12 cellular contexts compared by ENCODE assay signal in the genomic region with DNA sequence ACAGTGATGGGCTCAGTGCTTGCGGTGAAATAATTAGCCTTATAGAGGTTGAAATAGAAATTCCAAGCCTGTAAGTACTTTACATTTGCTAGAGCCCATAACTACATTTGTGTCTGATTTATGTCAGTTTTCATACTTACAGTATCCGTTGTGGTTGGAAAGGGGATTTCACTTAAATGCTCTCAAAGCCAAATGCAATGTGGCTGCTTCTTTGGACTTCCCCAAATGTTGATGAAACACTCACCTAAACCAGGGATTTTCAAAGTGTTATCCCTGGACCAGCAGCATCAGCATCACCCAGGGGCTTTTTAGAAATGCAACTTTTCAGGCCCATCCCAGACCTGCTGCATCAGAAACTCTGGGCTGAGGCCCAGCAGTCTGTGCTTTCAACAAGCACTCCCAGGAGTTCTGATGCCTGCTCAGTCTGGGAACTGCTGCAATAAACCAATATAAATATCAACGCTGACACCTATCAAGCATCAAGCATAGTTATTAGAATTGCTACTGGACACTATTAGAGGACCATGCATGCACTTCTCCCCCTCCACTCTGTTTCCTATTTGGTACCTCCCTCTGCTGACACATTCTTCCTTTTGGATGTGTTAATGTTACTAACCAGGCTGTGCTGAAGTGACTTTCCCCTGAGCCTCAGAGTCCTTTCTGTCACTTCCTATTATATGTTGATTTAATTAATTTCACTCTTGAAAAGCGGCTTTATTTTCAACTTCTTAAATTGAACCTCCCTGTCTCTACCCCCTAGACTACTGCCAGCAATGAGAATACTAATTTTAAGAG.
DNase-seq lines count a peak whose midpoint lies in the region; ATAC-seq and TF ChIP-seq lines count a peak whose summit lies in the region.
"Had no signal": no experiment of that assay in that cellular context is flagged by ENCODE, and none has a peak within 500 bp of the region (broad histone marks: within the 10 kb centered on the region; RNA-seq: fewer than 3 reads in every experiment).

No MANE protein-coding gene starts in this region.

- DNase-seq in GM12865 (ENCODE audit: low read depth) (peak; percentile 30), MV-4-11 (lab: John Stamatoyannopoulos, UW) (peak; percentile 41), SJCRH30 (no peak), inferior parietal cortex (ENCODE audit: extremely low spot score) (no peak)
- DNase-seq in naive thymus-derived CD4-positive, alpha-beta T cell: no peak
- DNase-seq: islet precursor cell, nephron progenitor cell had no signal

- peaks cover 0 to 19% (median 0%) of the 10 kb centered on the region in 5 donors for H3K36me3 Mint-ChIP-seq in naive thymus-derived CD4-positive, alpha-beta T cell

- H3K27ac Mint-ChIP-seq in naive thymus-derived CD4-positive, alpha-beta T cell: no peak overlapping the region
- H3K27ac Mint-ChIP-seq: nephron progenitor cell had no signal

- TF ChIP-seq CTCF in GM12865 (IDR thresholded peaks at IDR 0.05; ENCODE audit: insufficient read depth, low read depth, low read length, missing control alignments): no peak

- H3K4me1 Mint-ChIP-seq in naive thymus-derived CD4-positive, alpha-beta T cell: peaks cover 11 to 49% (median 14%) of the 10 kb centered on the region in 7 donors
- H3K4me1 Mint-ChIP-seq: nephron progenitor cell had no signal

- POLR2A ChIA-PET in naive thymus-derived CD4-positive, alpha-beta T cell (lab: Charles Lee): no interaction called here

- intact Hi-C loops in naive thymus-derived CD4-positive, alpha-beta T cell (cut with micrococcal nuclease): loop anchor here in 1 of 2 donors (1.0 kb wide), 1 partner anchor 25 kb away; no protein-coding TSS in a partner anchor

- CTCF ChIA-PET in naive thymus-derived CD4-positive, alpha-beta T cell (lab: Charles Lee): no interaction called here

- no peak overlapping the region for H3K4me3 ChIP-seq in GM12865 (ENCODE audit: low read depth, low read length)
- H3K4me3 ChIP-seq in naive thymus-derived CD4-positive, alpha-beta T cell (ENCODE audit: low read length): no peak overlapping the region
- no peak overlapping the region for H3K4me3 ChIP-seq in SJCRH30
- H3K4me3 ChIP-seq: HAP-1 had no signal

- no peaks in the 10 kb centered on the region for H3K9me3 ChIP-seq in naive thymus-derived CD4-positive, alpha-beta T cell (ENCODE audit: control insufficient read depth in 2 of 3, low read length in 3 of 3)
- H3K9me3 ChIP-seq in SJCRH30 (replicated peaks): 0 out of 2 replicates have a peak, but pooled peaks cover 2% of the 10 kb centered on the region
- H3K9me3 ChIP-seq: HAP-1 had no signal

- H3K9me3 Mint-ChIP-seq in naive thymus-derived CD4-positive, alpha-beta T cell: peaks cover 0 to 7% (median 0%) of the 10 kb centered on the region in 11 donors
- H3K9me3 Mint-ChIP-seq: central memory CD8-positive, alpha-beta T cell; nephron progenitor cell had no signal

- H3K36me3 ChIP-seq in naive thymus-derived CD4-positive, alpha-beta T cell (ENCODE audit: control insufficient read depth in 2 of 3, insufficient read depth in 3 of 3, low read length in 3 of 3): no peaks in the 10 kb centered on the region
- no peaks in the 10 kb centered on the region for H3K36me3 ChIP-seq in SJCRH30
- H3K36me3 ChIP-seq: HAP-1 had no signal

- ATAC-seq in GM19395 (IDR thresholded peaks at IDR 0.05; ENCODE audit: unreplicated experiment) (peak; percentile 78), HG02852 (IDR thresholded peaks at IDR 0.05; ENCODE audit: unreplicated experiment) (peak; percentile 87), HG03025 (IDR thresholded peaks at IDR 0.05; ENCODE audit: low FRiP score, unreplicated experiment) (no peak)
- ATAC-seq in naive thymus-derived CD4-positive, alpha-beta T cell: no peak

- peaks cover 0 to 3% of the 10 kb centered on the region in 2 donors for H3K27me3 ChIP-seq in naive thymus-derived CD4-positive, alpha-beta T cell (ENCODE audit: control insufficient read depth in 2 of 2, insufficient read depth in 2 of 2, low read length in 2 of 2)
- no peaks in the 10 kb centered on the region for H3K27me3 ChIP-seq in SJCRH30

- H3K27me3 Mint-ChIP-seq in naive thymus-derived CD4-positive, alpha-beta T cell: peaks cover 51 to 72% (median 62%) of the 10 kb centered on the region in 5 donors

- H3K27ac ChIP-seq in naive thymus-derived CD4-positive, alpha-beta T cell (ENCODE audit: low read depth, low read length): no peak overlapping the region
- no peak overlapping the region for H3K27ac ChIP-seq in SJCRH30

- H3K4me1 ChIP-seq in naive thymus-derived CD4-positive, alpha-beta T cell (ENCODE audit: control insufficient read depth in 2 of 2, insufficient read depth in 2 of 2, low read length in 2 of 2): no peaks in the 10 kb centered on the region
- H3K4me1 ChIP-seq in SJCRH30: peaks cover 8% of the 10 kb centered on the region
- H3K4me1 ChIP-seq: HAP-1 had no signal

- H3K4me3 Mint-ChIP-seq in naive thymus-derived CD4-positive, alpha-beta T cell: peak overlapping the region in 1 of 10 donors; percentile 27
- H3K4me3 Mint-ChIP-seq: central memory CD8-positive, alpha-beta T cell; nephron progenitor cell had no signal

Comparison
In these comparisons a context has a peak if more than half of its experiments do, and no peak if none do; other contexts are left out.
1. DNase-seq: peak in GM12865 (single experiment) and MV-4-11 (single experiment); none in naive thymus-derived CD4-positive, alpha-beta T cell (0 of 9), SJCRH30 (0 of 2) and inferior parietal cortex (single experiment).
2. ATAC-seq: peak in GM19395 (single experiment) and HG02852 (single experiment); none in naive thymus-derived CD4-positive, alpha-beta T cell (single experiment) and HG03025 (single experiment).